Comparison of ENCODE assay signal across 12 cellular contexts in the genomic region with DNA sequence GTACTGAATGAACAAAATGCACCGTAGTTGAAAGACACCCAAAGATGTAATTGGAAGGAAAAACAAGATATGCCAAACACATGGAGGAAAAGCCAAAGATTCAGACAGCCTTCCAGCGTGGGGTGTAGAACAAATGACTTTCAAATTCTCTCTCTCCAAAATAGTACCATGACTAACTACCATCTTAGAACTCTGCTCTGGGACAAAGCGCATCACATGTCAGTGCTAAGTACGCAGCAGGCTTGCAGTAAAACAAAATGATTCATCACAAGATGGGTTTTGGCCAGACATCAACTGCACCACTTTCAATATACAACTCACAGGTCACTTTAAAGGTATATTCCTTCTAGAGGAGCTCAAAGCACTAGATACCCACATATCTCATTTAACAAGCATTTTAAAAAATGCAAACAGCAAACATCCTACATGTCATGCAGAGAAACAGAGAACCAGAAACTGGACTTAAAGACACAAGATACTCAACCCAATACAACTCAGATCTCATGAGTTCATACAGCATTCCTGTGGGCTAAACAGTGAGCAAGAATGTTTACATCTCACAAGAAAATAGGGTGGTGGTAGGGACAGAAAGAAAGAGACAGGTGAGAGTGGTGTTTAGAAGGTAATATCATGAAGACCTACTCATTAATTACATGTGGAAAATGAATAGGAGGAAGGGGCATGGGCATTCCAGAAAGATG.
DNase-seq lines count a peak whose midpoint lies in the region; ATAC-seq, FAIRE-seq and TF ChIP-seq lines count a peak whose summit lies in the region.
"Had no signal": no experiment of that assay in that cellular context is flagged by ENCODE, and none has a peak within 500 bp of the region (broad histone marks: within the 10 kb centered on the region; RNA-seq: fewer than 3 reads in every experiment).

No MANE protein-coding gene starts in this region.

- H3K4me3 Mint-ChIP-seq in activated naive CD4-positive, alpha-beta T cell treated with anti-CD3 and anti-CD28 coated beads, Interleukin-2, amount 10 ng/mL, durations not matched to agents 7 days and 5 days = no peak overlapping the region

- peak; percentile 95 for FAIRE-seq in H54 (lab: Jason Lieb, UNC)

- peak overlapping the region; percentile 64 for H3K4me2 ChIP-seq in skeletal muscle satellite cell (ENCODE audit: low read length)

- no peak for TF ChIP-seq POLR2A in H54 (IDR thresholded peaks at IDR 0.05; ENCODE audit: low read depth, low read length)

- H3K4me1 ChIP-seq in skeletal muscle satellite cell (ENCODE audit: control insufficient read depth, insufficient read depth, low read length) = peaks cover 68% of the 10 kb centered on the region
- H3K4me1 ChIP-seq: right lobe of liver had no signal

- no peak overlapping the region for H3K27ac Mint-ChIP-seq in activated naive CD4-positive, alpha-beta T cell treated with anti-CD3 and anti-CD28 coated beads, Interleukin-2, amount 10 ng/mL, durations not matched to agents 7 days and 5 days

- CTCF ChIA-PET in activated naive CD4-positive, alpha-beta T cell treated with anti-CD3 and anti-CD28 coated beads, Interleukin-2, amount 10 ng/mL, durations not matched to agents 7 days and 5 days (lab: Charles Lee) = no interaction called here

- no peak for ATAC-seq in HG02840 (IDR thresholded peaks at IDR 0.05; ENCODE audit: low FRiP score, unreplicated experiment)
- ATAC-seq in HG02970 (IDR thresholded peaks at IDR 0.05; ENCODE audit: low FRiP score, unreplicated experiment) = no peak

- peaks cover 11% of the 10 kb centered on the region for H3K27me3 Mint-ChIP-seq in activated naive CD4-positive, alpha-beta T cell treated with anti-CD3 and anti-CD28 coated beads, Interleukin-2, amount 10 ng/mL, durations not matched to agents 7 days and 5 days

- H3K36me3 Mint-ChIP-seq in activated naive CD4-positive, alpha-beta T cell treated with anti-CD3 and anti-CD28 coated beads, Interleukin-2, amount 10 ng/mL, durations not matched to agents 7 days and 5 days = no peaks in the 10 kb centered on the region

- peaks cover 11% of the 10 kb centered on the region for H3K36me3 ChIP-seq in skeletal muscle satellite cell (ENCODE audit: insufficient read depth, low read length)
- H3K36me3 ChIP-seq: stomach had no signal

- no peaks in the 10 kb centered on the region for H3K9me3 ChIP-seq in skeletal muscle satellite cell (replicated peaks; ENCODE audit: low read length)
- H3K9me3 ChIP-seq: right lobe of liver, stomach had no signal

- peak; percentile 77 for DNase-seq in H54 (ENCODE audit: insufficient read length, low spot score)
- peak; percentile 43 for DNase-seq in SW480 (ENCODE audit: low spot score)
- peak; percentile 83 for DNase-seq in fibroblast of the conjunctiva (ENCODE audit: low read depth)
- no peak for DNase-seq in activated naive CD4-positive, alpha-beta T cell treated with anti-CD3 and anti-CD28 coated beads, Interleukin-2, amount 10 ng/mL, durations not matched to agents 7 days and 5 days
- DNase-seq in NCI-H2171 treated with DMSO at 0.1 percent for 48 hours (lab: John Stamatoyannopoulos, UW) = no peak
- DNase-seq: activated CD4-positive, CD25-positive, alpha-beta regulatory T cell; NCI-H69; right lobe of liver; stomach had no signal

- no peaks in the 10 kb centered on the region for H3K4me1 Mint-ChIP-seq in activated naive CD4-positive, alpha-beta T cell treated with anti-CD3 and anti-CD28 coated beads, Interleukin-2, amount 10 ng/mL, durations not matched to agents 7 days and 5 days

- no peak overlapping the region for H3K4me3 ChIP-seq in skeletal muscle satellite cell (ENCODE audit: low read length)
- H3K4me3 ChIP-seq: right lobe of liver, stomach had no signal

- H3K9me3 Mint-ChIP-seq in activated naive CD4-positive, alpha-beta T cell treated with anti-CD3 and anti-CD28 coated beads, Interleukin-2, amount 10 ng/mL, durations not matched to agents 7 days and 5 days = no peaks in the 10 kb centered on the region

- no peaks in the 10 kb centered on the region for H3K27me3 ChIP-seq in skeletal muscle satellite cell (ENCODE audit: control insufficient read depth, insufficient read depth, low read length)
- H3K27me3 ChIP-seq: right lobe of liver, stomach had no signal

- H3K9ac ChIP-seq in skeletal muscle satellite cell (ENCODE audit: low read depth, low read length) = peak overlapping the region; percentile 30

Comparison
In these comparisons a context has a peak if more than half of its experiments do, and no peak if none do; other contexts are left out.
1. DNase-seq: peak in H54 (single experiment), SW480 (single experiment) and fibroblast of the conjunctiva (single experiment); none in activated naive CD4-positive, alpha-beta T cell treated with anti-CD3 and anti-CD28 coated beads, Interleukin-2, amount 10 ng/mL, durations not matched to agents 7 days and 5 days (single experiment) and NCI-H2171 treated with DMSO at 0.1 percent for 48 hours (single experiment).